9 cellular contexts compared by ENCODE assay signal in the genomic region with DNA sequence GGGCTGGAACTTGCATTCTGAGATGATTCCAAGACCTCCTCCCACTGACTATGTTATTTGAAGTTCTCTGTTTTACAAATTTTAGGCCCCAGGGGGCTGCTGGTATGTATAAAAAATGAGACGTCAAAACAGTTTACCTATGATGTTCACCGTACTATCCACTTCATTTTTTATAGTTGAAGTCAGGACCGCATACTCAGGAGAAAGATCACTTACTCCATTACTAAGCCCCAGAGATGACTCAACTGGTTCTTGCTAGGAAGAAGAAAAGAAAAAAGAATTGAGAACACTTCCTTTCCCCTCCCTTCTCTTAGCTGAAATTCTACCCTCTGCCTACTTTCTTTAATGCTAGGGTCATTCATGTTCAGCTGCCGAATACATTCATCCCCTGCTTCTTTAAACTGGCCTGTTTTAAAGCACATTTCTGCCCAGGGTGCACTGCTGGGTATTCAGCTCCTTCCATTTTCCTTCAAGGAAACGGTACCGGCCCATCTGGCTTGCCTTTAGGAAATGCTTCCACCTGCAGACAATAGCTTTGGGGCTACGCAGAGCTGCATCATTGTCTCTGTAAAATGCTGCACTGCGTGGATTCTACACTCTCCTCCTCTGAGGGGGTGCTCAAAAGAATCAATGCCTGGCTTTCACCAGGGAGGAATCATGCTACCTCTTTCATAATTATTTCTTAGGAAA.
DNase-seq lines count a peak whose midpoint lies in the region; ATAC-seq, FAIRE-seq and TF ChIP-seq lines count a peak whose summit lies in the region.
"Had no signal": no experiment of that assay in that cellular context is flagged by ENCODE, and none has a peak within 500 bp of the region (broad histone marks: within the 10 kb centered on the region; RNA-seq: fewer than 3 reads in every experiment).

No MANE protein-coding gene starts in this region.

- no peaks in the 10 kb centered on the region for H3K9me1 ChIP-seq in endothelial cell of umbilical vein (replicated peaks; ENCODE audit: control insufficient read depth, extremely low read depth, insufficient read depth, low read length)

- H3K9me3 ChIP-seq in endothelial cell of umbilical vein (replicated peaks; ENCODE audit: control insufficient read depth, insufficient read depth, low read length) = no peaks in the 10 kb centered on the region
- H3K9me3 ChIP-seq in psoas muscle = no peaks in the 10 kb centered on the region
- H3K9me3 ChIP-seq: thoracic aorta had no signal

- TF ChIP-seq POLR2A in endothelial cell of umbilical vein (IDR thresholded peaks at IDR 0.05; ENCODE audit: low read depth, low read length) = no peak

- POLR2A ChIA-PET in RWPE1 (lab: Yijun Ruan, JAX; ENCODE audit: low non-redundant PET) (no interaction called here), endothelial cell of umbilical vein (lab: Charles Lee) (no interaction called here)

- H3K4me3 ChIP-seq in endothelial cell of umbilical vein (replicated peaks in 1 of 3; ENCODE audit: insufficient read depth in 1 of 3, low read depth in 1 of 3, low read length in 3 of 3) (no peak overlapping the region), psoas muscle (no peak overlapping the region)
- H3K4me3 ChIP-seq: thoracic aorta had no signal

- dilution Hi-C loops in endothelial cell of umbilical vein (cut with MboI; ENCODE audit: extremely low pct_ligation_motif_present, low sequenced_read_pairs) = no loop called here

- no peaks in the 10 kb centered on the region for H4K20me1 ChIP-seq in endothelial cell of umbilical vein (replicated peaks; ENCODE audit: control insufficient read depth, extremely low read depth, insufficient read depth, low read length)

- 57 to 72% (median 66%) methylated on average over 8 of the region's 8 CpGs for WGBS in psoas muscle, 3 donors

- peak overlapping the region; percentile 91 for H3K27ac ChIP-seq in RWPE1
- H3K27ac ChIP-seq in endothelial cell of umbilical vein (ENCODE audit: insufficient read depth, low read depth, low read length) = peak overlapping the region; percentile 6
- H3K27ac ChIP-seq in psoas muscle = peak overlapping the region; percentile 25

- no peaks in the 10 kb centered on the region for H3K79me2 ChIP-seq in endothelial cell of umbilical vein (ENCODE audit: control insufficient read depth, insufficient read depth, low read length)

- intact Hi-C loops in endothelial cell of umbilical vein (cut with micrococcal nuclease) (loop anchor here (1.0 to 2.0 kb wide), 3 partner anchors 25 to 143 kb away; partner anchors contain the start of gene IRF2), psoas muscle (cut with DNase I) (no loop called here)

- peak overlapping the region; percentile 2 for H3K4me2 ChIP-seq in endothelial cell of umbilical vein (ENCODE audit: insufficient read depth, low read length)

- DNase-seq in Daoy (ENCODE audit: low read depth) (peak; percentile 23), RWPE1 (ENCODE audit: low spot score) (peak; percentile 19), endothelial cell of umbilical vein (ENCODE audit: low read depth, low spot score) (peak; percentile 21), psoas muscle (no peak), NCI-H128 (lab: John Stamatoyannopoulos, UW; ENCODE audit: unreplicated experiment) (no peak), NK-92 (lab: John Stamatoyannopoulos, UW; ENCODE audit: unreplicated experiment) (no peak)

- peak; percentile 73 for FAIRE-seq in endothelial cell of umbilical vein (lab: Jason Lieb, UNC)

- CTCF ChIA-PET in RWPE1 (lab: Yijun Ruan, JAX) = no interaction called here
- CTCF ChIA-PET in endothelial cell of umbilical vein (lab: Charles Lee) = interaction anchor here (1.2 to 3.0 kb wide), 3 partner anchors 120 to 144 kb away, joined by 4 to 11 read pairs (median 6); no protein-coding TSS in a partner anchor

- BruUV-seq in endothelial cell of umbilical vein (replicated peaks; lab: Mats Ljungman, UMichigan) = no TSS peak

- H3K4me1 ChIP-seq in endothelial cell of umbilical vein (ENCODE audit: control insufficient read depth, extremely low read depth, insufficient read depth, low read length) (peaks cover 25% of the 10 kb centered on the region), psoas muscle (peaks cover 43% of the 10 kb centered on the region)

- no peak for TF ChIP-seq CTCF in RWPE1 (conservative IDR thresholded peaks at IDR 0.05; ENCODE audit: low read depth)
- no peak for TF ChIP-seq CTCF in endothelial cell of umbilical vein (IDR thresholded peaks at IDR 0.05; ENCODE audit: extremely low read depth in 1 of 2, insufficient read depth in 1 of 2, low read depth in 1 of 2, low read length in 2 of 2)
- no peak for TF ChIP-seq CTCF in psoas muscle (IDR thresholded peaks at IDR 0.05)

- no peak overlapping the region for H2AFZ ChIP-seq in endothelial cell of umbilical vein (ENCODE audit: low read depth, low read length)

- H3K27me3 ChIP-seq in endothelial cell of umbilical vein (ENCODE audit: control insufficient read depth in 2 of 2, insufficient read depth in 2 of 2, low read length in 2 of 2) (no peaks in the 10 kb centered on the region), psoas muscle (ENCODE audit: insufficient read depth in 3 of 3, low read length in 2 of 3) (no peaks in the 10 kb centered on the region)

- no peak overlapping the region for H3K9ac ChIP-seq in endothelial cell of umbilical vein (replicated peaks; ENCODE audit: extremely low read depth, insufficient read depth, low read length)

- peaks cover 8 to 15% of the 10 kb centered on the region in 2 experiments for H3K36me3 ChIP-seq in endothelial cell of umbilical vein (ENCODE audit: control insufficient read depth in 2 of 2, extremely low read depth in 1 of 2, insufficient read depth in 2 of 2, low read length in 2 of 2)
- peaks cover 7 to 65% of the 10 kb centered on the region in 2 donors for H3K36me3 ChIP-seq in psoas muscle (ENCODE audit: insufficient read depth in 1 of 2, low read depth in 1 of 2)

- ATAC-seq in psoas muscle (no peak), GM18868 (IDR thresholded peaks at IDR 0.05; ENCODE audit: unreplicated experiment) (no peak), HG02981 (IDR thresholded peaks at IDR 0.05; ENCODE audit: unreplicated experiment) (no peak)

TF ChIP-seq in endothelial cell of umbilical vein, 7 proteins besides CTCF, POLR2A, EP300 and RAD21:
- TF ChIP-seq GATA2 (IDR thresholded peaks at IDR 0.05; ENCODE audit: insufficient read depth, insufficient read length, low read depth, low read length) = no peak
- peak; percentile 57 for TF ChIP-seq FOS (IDR thresholded peaks at IDR 0.05; ENCODE audit: borderline replicate concordance, insufficient read depth, low read length)
- TF ChIP-seq, protein P1, sequence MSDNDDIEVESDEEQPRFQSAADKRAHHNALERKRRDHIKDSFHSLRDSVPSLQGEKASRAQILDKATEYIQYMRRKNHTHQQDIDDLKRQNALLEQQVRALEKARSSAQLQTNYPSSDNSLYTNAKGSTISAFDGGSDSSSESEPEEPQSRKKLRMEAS (IDR thresholded peaks at IDR 0.05; ENCODE audit: insufficient read depth, insufficient read length) = no peak

Comparison
In these comparisons a context has a peak if more than half of its experiments do, and no peak if none do; other contexts are left out.
1. DNase-seq: peak in Daoy (single experiment), RWPE1 (single experiment) and endothelial cell of umbilical vein (single experiment); none in psoas muscle (0 of 2), NCI-H128 (single experiment) and NK-92 (single experiment).
2. H3K27ac ChIP-seq: peak in every context shown above with its lines; median percentile 91 in RWPE1; 25 in psoas muscle; 6 in endothelial cell of umbilical vein.